In genomic region chr1:244667797-244668196, GRCh38 we compare ENCODE assay signal across 22 cellular contexts. TPM values are rescaled to one million over a fixed set of nuclear protein-coding genes. Genes with fewer than 3 reads are reported as not detected.
DNase-seq lines count a peak whose midpoint lies in the region; ATAC-seq, FAIRE-seq and TF ChIP-seq lines count a peak whose summit lies in the region.
"Had no signal": no experiment of that assay in that cellular context is flagged by ENCODE, and none has a peak within 500 bp of the region (broad histone marks: within the 10 kb centered on the region; RNA-seq: fewer than 3 reads in every experiment).

No MANE protein-coding gene starts in this region.

- H3K14ac ChIP-seq in IMR-90 (replicated peaks; ENCODE audit: low read depth, low read length) = no peak overlapping the region

- no peak overlapping the region for H3K56ac ChIP-seq in IMR-90 (ENCODE audit: extremely low read depth, insufficient read depth, low read length)

- no peak overlapping the region for H3K4ac ChIP-seq in IMR-90 (ENCODE audit: low read depth, low read length)

- CTCF ChIA-PET in IMR-90 (lab: Yijun Ruan, JAX) = no interaction called here
- CTCF ChIA-PET in K562 (lab: Yijun Ruan, JAX; ENCODE audit: low intra/inter-chr PET ratio) = no interaction called here

- POLR2A ChIA-PET in IMR-90 (lab: Charles Lee; ENCODE audit: unreplicated experiment) (no interaction called here), K562 (lab: Yijun Ruan, JAX) (no interaction called here)

- H3K18ac ChIP-seq in IMR-90 (ENCODE audit: low read depth, low read length) = no peak overlapping the region

- H3K4me2 ChIP-seq in GM23338 = no peak overlapping the region
- H3K4me2 ChIP-seq in IMR-90 (ENCODE audit: low read depth, low read length) = no peak overlapping the region
- no peak overlapping the region for H3K4me2 ChIP-seq in SU-DHL-6 (ENCODE audit: low read depth, low read length, poor library complexity, severe bottlenecking)
- H3K4me2 ChIP-seq in K562 (ENCODE audit: insufficient read depth, low read length) = no peak overlapping the region
- H3K4me2 ChIP-seq: BLaER1 had no signal

- H3K9ac ChIP-seq in IMR-90 (ENCODE audit: low read depth, low read length) (no peak overlapping the region), SU-DHL-6 (ENCODE audit: low read length) (no peak overlapping the region), K562 (ENCODE audit: insufficient read depth in 1 of 2, low read depth in 2 of 2, low read length in 2 of 2) (no peak overlapping the region), endodermal cell (ENCODE audit: extremely low read depth, low read length, poor library complexity, severe bottlenecking) (no peak overlapping the region)
- H3K9ac ChIP-seq: BLaER1 had no signal

- H3K79me2 ChIP-seq in GM23338 (replicated peaks; ENCODE audit: insufficient read depth) (peaks cover 100% of the 10 kb centered on the region), SU-DHL-6 (ENCODE audit: insufficient read depth, low read length) (peaks cover 100% of the 10 kb centered on the region), K562 (ENCODE audit: control insufficient read depth, insufficient read depth, low read length) (peaks cover 74% of the 10 kb centered on the region)

- dilution Hi-C loops in IMR-90 (cut with HindIII; ENCODE audit: low sequenced_read_pairs, unreplicated experiment) = no loop called here

- H4K5ac ChIP-seq in IMR-90 (ENCODE audit: low read depth, low read length) = no peak overlapping the region

- H3K9me2 ChIP-seq in GM23338 (ENCODE audit: insufficient read depth) = no peaks in the 10 kb centered on the region
- no peaks in the 10 kb centered on the region for H3K9me2 ChIP-seq in SU-DHL-6 (replicated peaks; ENCODE audit: insufficient read depth, low read length)

- H3K27ac ChIP-seq in GM23338 (ENCODE audit: low read depth) (no peak overlapping the region), IMR-90 (ENCODE audit: insufficient read depth, low read length) (no peak overlapping the region), SU-DHL-6 (ENCODE audit: low read depth, low read length) (peak overlapping the region; percentile 14; the same call in 1 of the 2 replicates), K562 (ENCODE audit: extremely low read depth, low read depth, low read length) (no peak overlapping the region), endodermal cell (ENCODE audit: low read depth, low read length) (no peak overlapping the region), gastrocnemius medialis (no peak overlapping the region)
- H3K27ac ChIP-seq: BLaER1, C4-2B had no signal

- no peak overlapping the region for H2BK120ac ChIP-seq in IMR-90 (ENCODE audit: low read depth, low read length)

- H3K27ac Mint-ChIP-seq in GM23338 (no peak overlapping the region), endodermal cell (no peak overlapping the region)
- H3K27ac Mint-ChIP-seq: B cell; CD4-positive, CD25-positive, alpha-beta regulatory T cell; CD8-positive, alpha-beta T cell; H9; HFFc6 had no signal

- H3K4me1 Mint-ChIP-seq in GM23338 (no peaks in the 10 kb centered on the region; the same call in 2 of the 3 replicates), endodermal cell (peaks cover 13% of the 10 kb centered on the region)

- H2AFZ ChIP-seq in GM23338 (no peak overlapping the region), IMR-90 (replicated peaks; ENCODE audit: low read length, poor library complexity) (no peak overlapping the region), SU-DHL-6 (ENCODE audit: low read depth, low read length, severe bottlenecking) (no peak overlapping the region), K562 (ENCODE audit: low read depth, low read length) (no peak overlapping the region)

- TF ChIP-seq CTCF in GM23338 (conservative IDR thresholded peaks at IDR 0.05; ENCODE audit: low read depth in 2 of 2) (no peak), IMR-90 (conservative IDR thresholded peaks at IDR 0.05; ENCODE audit: low read depth, low read length) (no peak), SU-DHL-6 (IDR thresholded peaks at IDR 0.05; ENCODE audit: insufficient read depth, low read length, poor library complexity, severe bottlenecking) (no peak), K562 (IDR thresholded peaks at IDR 0.05 in 2 of 3, conservative IDR thresholded peaks at IDR 0.05 in 1 of 3; ENCODE audit: insufficient read depth in 2 of 3, low read depth in 1 of 3, low read length in 3 of 3) (no peak), endodermal cell (conservative IDR thresholded peaks at IDR 0.05) (no peak), gastrocnemius medialis (IDR thresholded peaks at IDR 0.05 in 4 of 5, conservative IDR thresholded peaks at IDR 0.05 in 1 of 5) (no peak)

- TF ChIP-seq POLR2A in IMR-90 (IDR thresholded peaks at IDR 0.05; ENCODE audit: low read depth, low read length) (no peak), K562 (conservative IDR thresholded peaks at IDR 0.05) (no peak), H54 (IDR thresholded peaks at IDR 0.05; ENCODE audit: low read depth, low read length) (no peak), gastrocnemius medialis (IDR thresholded peaks at IDR 0.05) (no peak)

- H2AK5ac ChIP-seq in IMR-90 (ENCODE audit: low read depth, low read length) = no peak overlapping the region

- H3K9me3 Mint-ChIP-seq in GM23338 (no peaks in the 10 kb centered on the region), endodermal cell (no peaks in the 10 kb centered on the region)
- H3K9me3 Mint-ChIP-seq: CD4-positive, CD25-positive, alpha-beta regulatory T cell; CD8-positive, alpha-beta T cell; H9; HFFc6 had no signal

- H3K79me1 ChIP-seq in IMR-90 (ENCODE audit: low read depth in 1 of 2, low read length in 2 of 2) = peaks cover 32 to 49% of the 10 kb centered on the region in 2 experiments

- H3K27me3 Mint-ChIP-seq in GM23338 (ENCODE audit: insufficient read depth, low read depth, poor library complexity) (no peaks in the 10 kb centered on the region), endodermal cell (ENCODE audit: insufficient read depth) (no peaks in the 10 kb centered on the region)
- H3K27me3 Mint-ChIP-seq: B cell; CD4-positive, CD25-positive, alpha-beta regulatory T cell had no signal

- no peaks in the 10 kb centered on the region for H3K9me3 ChIP-seq in IMR-90 (ENCODE audit: control insufficient read depth, insufficient read depth, low read length)
- H3K9me3 ChIP-seq in SU-DHL-6 (ENCODE audit: insufficient read depth, low read length) = no peaks in the 10 kb centered on the region
- no peaks in the 10 kb centered on the region for H3K9me3 ChIP-seq in K562 (replicated peaks; ENCODE audit: control insufficient read depth, insufficient read depth, low read depth, low read length)
- H3K9me3 ChIP-seq in endodermal cell (ENCODE audit: control insufficient read depth, low read length) = no peaks in the 10 kb centered on the region
- H3K9me3 ChIP-seq in gastrocnemius medialis = no peaks in the 10 kb centered on the region
- H3K9me3 ChIP-seq: Caco-2 had no signal

- H3K27me3 ChIP-seq in GM23338 (ENCODE audit: insufficient read depth) (no peaks in the 10 kb centered on the region), IMR-90 (ENCODE audit: control insufficient read depth, insufficient read depth, low read length) (no peaks in the 10 kb centered on the region), SU-DHL-6 (ENCODE audit: low read length) (no peaks in the 10 kb centered on the region), K562 (ENCODE audit: control insufficient read depth in 2 of 2, insufficient read depth in 2 of 2, low read length in 2 of 2) (no peaks in the 10 kb centered on the region), endodermal cell (ENCODE audit: control insufficient read depth, insufficient read depth, low read length, poor library complexity, severe bottlenecking) (no peaks in the 10 kb centered on the region), gastrocnemius medialis (no peaks in the 10 kb centered on the region)
- H3K27me3 ChIP-seq: BLaER1 had no signal

- H3K36me3 Mint-ChIP-seq in GM23338 (ENCODE audit: low read depth) = peaks cover 10% of the 10 kb centered on the region; the same call in 2 of the 3 replicates
- peaks cover 21% of the 10 kb centered on the region for H3K36me3 Mint-ChIP-seq in endodermal cell (ENCODE audit: low read depth)

- no TSS peak for BruUV-seq in IMR-90 (replicated peaks; lab: Mats Ljungman, UMichigan)
- BruUV-seq in K562 (replicated peaks; lab: Mats Ljungman, UMichigan) = no TSS peak

- H3K4me3 Mint-ChIP-seq in GM23338 (no peak overlapping the region), endodermal cell (no peak overlapping the region)
- H3K4me3 Mint-ChIP-seq: B cell; CD4-positive, CD25-positive, alpha-beta regulatory T cell; CD8-positive, alpha-beta T cell; H9; HFFc6 had no signal

- ATAC-seq in GM23338 (peak; percentile 39; the same call in 2 of the 3 replicates), IMR-90 (ENCODE audit: low read depth) (no peak), K562 (0 out of 3 replicates have a peak, but pooled peaks have one; percentile 7), gastrocnemius medialis (no peak)
- ATAC-seq: CD8-positive, alpha-beta T cell; HCT116 had no signal

- H3K4me1 ChIP-seq in GM23338 (ENCODE audit: insufficient read depth) = no peaks in the 10 kb centered on the region; the same call in 1 of the 2 replicates
- H3K4me1 ChIP-seq in IMR-90 (ENCODE audit: control insufficient read depth, insufficient read depth, low read length) = peaks cover 6% of the 10 kb centered on the region
- peaks cover 0 to 23% of the 10 kb centered on the region in 2 experiments; a peak in 4 of 5 replicates for H3K4me1 ChIP-seq in K562 (replicated peaks in 1 of 2; ENCODE audit: control insufficient read depth in 2 of 2, insufficient read depth in 2 of 2, low read length in 2 of 2)
- H3K4me1 ChIP-seq in endodermal cell (ENCODE audit: control insufficient read depth, insufficient read depth, low read length) = no peaks in the 10 kb centered on the region
- H3K4me1 ChIP-seq in gastrocnemius medialis = peaks cover 27 to 32% of the 10 kb centered on the region in 2 donors

- no peaks in the 10 kb centered on the region for H3K36me3 ChIP-seq in GM23338 (ENCODE audit: insufficient read depth)
- no peaks in the 10 kb centered on the region; the same call in 1 of the 2 replicates for H3K36me3 ChIP-seq in IMR-90 (ENCODE audit: control insufficient read depth, insufficient read depth, low read length)
- H3K36me3 ChIP-seq in SU-DHL-6 (ENCODE audit: low read length) = peaks cover 13% of the 10 kb centered on the region; the same call in 1 of the 2 replicates
- H3K36me3 ChIP-seq in K562 (ENCODE audit: control insufficient read depth, insufficient read depth, low read length) = peaks cover 14% of the 10 kb centered on the region; the same call in 1 of the 3 replicates
- H3K36me3 ChIP-seq in endodermal cell (ENCODE audit: control insufficient read depth, insufficient read depth, low read length) = peaks cover 8% of the 10 kb centered on the region
- H3K36me3 ChIP-seq in gastrocnemius medialis = no peaks in the 10 kb centered on the region

- TF ChIP-seq EP300 in K562 (IDR thresholded peaks at IDR 0.05; ENCODE audit: low read length) = no peak

- no peak overlapping the region for H3K23ac ChIP-seq in IMR-90 (ENCODE audit: low read depth, low read length)

- TF ChIP-seq RAD21 in IMR-90 (IDR thresholded peaks at IDR 0.05; ENCODE audit: low read length) = no peak
- TF ChIP-seq RAD21 in K562 (CRISPR knock-in tag; conservative IDR thresholded peaks at IDR 0.05 in 1 of 2, IDR thresholded peaks at IDR 0.05 in 1 of 2) = no peak

- H4K91ac ChIP-seq in IMR-90 (ENCODE audit: insufficient read depth, low read depth, low read length) = no peak overlapping the region; the same call in 1 of the 2 replicates

- no peak overlapping the region for H2BK20ac ChIP-seq in IMR-90 (ENCODE audit: low read depth, low read length)

- no peak overlapping the region for H2BK15ac ChIP-seq in IMR-90 (ENCODE audit: low read depth, low read length)

- H2BK5ac ChIP-seq in IMR-90 (ENCODE audit: low read depth, low read length, poor library complexity, severe bottlenecking) = no peak overlapping the region

- H4K20me1 ChIP-seq in GM23338 (replicated peaks; ENCODE audit: insufficient read depth) = peaks cover 37% of the 10 kb centered on the region; the same call in 1 of the 2 replicates
- peaks cover 23% of the 10 kb centered on the region for H4K20me1 ChIP-seq in IMR-90 (ENCODE audit: insufficient read depth, low read length)
- H4K20me1 ChIP-seq in SU-DHL-6 (ENCODE audit: low read depth, low read length) = peaks cover 10% of the 10 kb centered on the region; the same call in 1 of the 2 replicates
- H4K20me1 ChIP-seq in K562 (replicated peaks; ENCODE audit: control insufficient read depth, insufficient read depth, low read length) = peaks cover 13% of the 10 kb centered on the region; the same call in 1 of the 2 replicates

- no peak overlapping the region for H3K4me3 ChIP-seq in GM23338
- no peak overlapping the region for H3K4me3 ChIP-seq in IMR-90 (ENCODE audit: insufficient read depth, low read depth, low read length)
- H3K4me3 ChIP-seq in SU-DHL-6 (ENCODE audit: insufficient read depth, low read length, poor library complexity, severe bottlenecking) = no peak overlapping the region
- H3K4me3 ChIP-seq in K562 = no peak overlapping the region
- no peak overlapping the region for H3K4me3 ChIP-seq in endodermal cell (ENCODE audit: low read length)
- H3K4me3 ChIP-seq in gastrocnemius medialis = no peak overlapping the region
- H3K4me3 ChIP-seq: BLaER1 had no signal

- DNase-seq in GM23338 (ENCODE audit: low spot score) (no peak), IMR-90 (no peak), K562 (ENCODE audit: extremely low read depth in 1 of 4, low spot score in 3 of 4) (no peak), endodermal cell (no peak), NCI-H2081 treated with DMSO at 0.1 percent for 48 hours (lab: John Stamatoyannopoulos, UW) (no peak), H54 (ENCODE audit: insufficient read length, low spot score) (no peak), gastrocnemius medialis (no peak)
- DNase-seq: Caco-2; CD4-positive, CD25-positive, alpha-beta regulatory T cell; CD8-positive, alpha-beta T cell; DMS153; DND-41; H9; HFFc6 had no signal

- intact Hi-C loops in IMR-90 (cut with micrococcal nuclease) = no loop called here
- intact Hi-C loops in K562 (cut with micrococcal nuclease) = no loop called here
- intact Hi-C loops in gastrocnemius medialis (cut with DNase I; ENCODE audit: low total_unique reads) = no loop called here

- H3F3A ChIP-seq in GM23338 (replicated peaks; ENCODE audit: low read depth) (no peaks in the 10 kb centered on the region), SU-DHL-6 (ENCODE audit: insufficient read depth) (peaks cover 43% of the 10 kb centered on the region)

- no peak overlapping the region for H2AK9ac ChIP-seq in IMR-90 (replicated peaks; ENCODE audit: low read depth, low read length, poor library complexity)

- H4K8ac ChIP-seq in IMR-90 (ENCODE audit: low read depth in 2 of 2, low read length in 2 of 2) = no peak overlapping the region

- peaks cover 3% of the 10 kb centered on the region; the same call in 1 of the 2 replicates for H3K9me1 ChIP-seq in IMR-90 (ENCODE audit: insufficient read depth, low read length)
- H3K9me1 ChIP-seq in K562 (ENCODE audit: control insufficient read depth, insufficient read depth, low read length) = no peaks in the 10 kb centered on the region

- FAIRE-seq in K562 (lab: Jason Lieb, UNC) (no peak), H54 (lab: Jason Lieb, UNC) (no peak)
- FAIRE-seq: G401.6, GM18507, H1 had no signal

- in situ Hi-C loops in IMR-90 (cut with MboI; ENCODE audit: low sequenced_read_pairs) = no loop called here
- in situ Hi-C loops in K562 (cut with MboI) = no loop called here
- in situ Hi-C loops in gastrocnemius medialis (cut with MboI; ENCODE audit: low sequenced_read_pairs in 4 of 4) = loop anchor here in 1 of 4 donors (25.0 kb wide), 1 partner anchor 205 kb away; the partner anchor contains the start of genes ADSS2 and CATSPERE

- no CpG with 5 or more reads among the region's 2 CpGs for WGBS in IMR-90 (ENCODE audit: extremely low coverage in 2 of 2, insufficient read length in 1 of 2), 2 experiments
- 93% methylated on average over 2 of the region's 2 CpGs for WGBS in K562 (ENCODE audit: insufficient coverage, low coverage, missing lambda C conversion rate)
- WGBS in endodermal cell (ENCODE audit: insufficient coverage in 1 of 2, insufficient read length in 1 of 2), 2 experiments = 100% methylated on average over 1 to 2 of the region's 2 CpGs

RNA-seq across cellular contexts. Expression of gene DESI2, which starts 14.9 kb away (rescaled TPM):
- 145 and 175 TPM in 2 replicates for total RNA-seq in GM23338 (2014; rRNA removed; shearing (Covaris generic))
- polyA plus RNA-seq in GM23338 (2016; fragmentation: Nextera tagmentation; extraction: Ambion mirVana) (115 and 145 TPM in 2 replicates), IMR-90 (2012; rRNA removed) (14.7 and 19.0 TPM in 2 replicates), K562 (2011; rRNA removed) (36.6 and 38.4 TPM in 2 replicates), K562 (2014; fragmentation: Illumina TruSeq; extraction: Trizol) (33.6 and 37.8 TPM in 2 replicates), K562 (2014; fragmentation: Nextera tagmentation; extraction: Ambion mirVana) (10 to 100 TPM; 17.4 to 20.4 TPM), K562 (2014; rRNA removed) (26.1 and 26.9 TPM in 2 replicates)
- total RNA-seq in IMR-90 (2012; rRNA removed) (43.6 and 69.4 TPM in 2 replicates), K562 (2014; rRNA removed) (40.8 TPM in 2 replicates), K562 (2014; rRNA removed; fragmentation: Illumina TruSeq; extraction: Trizol) (56.9 and 60.6 TPM in 2 replicates), K562 (2015; rRNA removed; fragmentation: Illumina TruSeq; extraction: Trizol) (52.4 and 59.4 TPM in 2 replicates), K562 (2021) (42.3 and 43.9 TPM in 2 replicates), endodermal cell (10 to 100 TPM; 50.0 to 50.2 TPM), gastrocnemius medialis (10 to 100 TPM; 22.8 to 33.0 (median 25.3) TPM)
- polyA plus RNA-seq in IMR-90 (2012; cell fraction: cytosol; rRNA removed) = 8.0 and 8.4 TPM in 2 replicates
- polyA plus RNA-seq in IMR-90 (2012; cell fraction: nucleus; rRNA removed; ENCODE audit: low replicate concordance) = 7.2 and 17.4 TPM in 2 replicates
- total RNA-seq in K562 (2011; cell fraction: chromatin; rRNA removed; ENCODE audit: low replicate concordance) = 17.0 and 36.5 TPM in 2 replicates
- 17.3 and 26.5 TPM in 2 replicates for total RNA-seq in K562 (2011; cell fraction: nucleolus; rRNA removed)
- total RNA-seq in K562 (2011; cell fraction: nucleoplasm; rRNA removed) = 29.8 and 42.3 TPM in 2 replicates
- 15.0 and 26.2 TPM in 2 replicates for polyA plus RNA-seq in K562 (2011; cell fraction: cytosol; rRNA removed)
- 19.6 and 27.0 TPM in 2 replicates for polyA plus RNA-seq in K562 (2011; cell fraction: nucleus; rRNA removed)
- polyA plus RNA-seq in K562 (2012) = 21.9 and 29.7 TPM in 2 replicates
- 55.3 and 64.0 TPM in 2 replicates for polyA minus RNA-seq in K562 (2011; rRNA and poly(A)+ RNA removed)
- 21.1 and 24.8 TPM in 2 replicates for polyA minus RNA-seq in K562 (2011; cell fraction: cytosol; rRNA and poly(A)+ RNA removed)
- polyA minus RNA-seq in K562 (2011; cell fraction: nucleus; rRNA and poly(A)+ RNA removed) = 25.3 and 40.5 TPM in 2 replicates
- polyA plus RNA-seq in endodermal cell (2013, experiment 1 of 2) = 47.3 TPM
- polyA plus RNA-seq in endodermal cell (2013, experiment 2 of 2) = 48.9 TPM

Comparison
In these comparisons a context has a peak if more than half of its experiments do, and no peak if none do; other contexts are left out.
1. ATAC-seq: peak in GM23338 (single experiment) and K562 (single experiment); none in IMR-90 (single experiment) and gastrocnemius medialis (0 of 2).